ENCODE assay signal across 1 cellular context in genomic region chr10:46040004-46040403, GRCh38.
TF ChIP-seq lines count a peak whose summit lies in the region.

No MANE protein-coding gene starts in this region.

TF ChIP-seq in GM23338, 12 proteins besides CTCF, POLR2A, EP300 and RAD21 (continued from another document):
- TF ChIP-seq, protein P1, sequence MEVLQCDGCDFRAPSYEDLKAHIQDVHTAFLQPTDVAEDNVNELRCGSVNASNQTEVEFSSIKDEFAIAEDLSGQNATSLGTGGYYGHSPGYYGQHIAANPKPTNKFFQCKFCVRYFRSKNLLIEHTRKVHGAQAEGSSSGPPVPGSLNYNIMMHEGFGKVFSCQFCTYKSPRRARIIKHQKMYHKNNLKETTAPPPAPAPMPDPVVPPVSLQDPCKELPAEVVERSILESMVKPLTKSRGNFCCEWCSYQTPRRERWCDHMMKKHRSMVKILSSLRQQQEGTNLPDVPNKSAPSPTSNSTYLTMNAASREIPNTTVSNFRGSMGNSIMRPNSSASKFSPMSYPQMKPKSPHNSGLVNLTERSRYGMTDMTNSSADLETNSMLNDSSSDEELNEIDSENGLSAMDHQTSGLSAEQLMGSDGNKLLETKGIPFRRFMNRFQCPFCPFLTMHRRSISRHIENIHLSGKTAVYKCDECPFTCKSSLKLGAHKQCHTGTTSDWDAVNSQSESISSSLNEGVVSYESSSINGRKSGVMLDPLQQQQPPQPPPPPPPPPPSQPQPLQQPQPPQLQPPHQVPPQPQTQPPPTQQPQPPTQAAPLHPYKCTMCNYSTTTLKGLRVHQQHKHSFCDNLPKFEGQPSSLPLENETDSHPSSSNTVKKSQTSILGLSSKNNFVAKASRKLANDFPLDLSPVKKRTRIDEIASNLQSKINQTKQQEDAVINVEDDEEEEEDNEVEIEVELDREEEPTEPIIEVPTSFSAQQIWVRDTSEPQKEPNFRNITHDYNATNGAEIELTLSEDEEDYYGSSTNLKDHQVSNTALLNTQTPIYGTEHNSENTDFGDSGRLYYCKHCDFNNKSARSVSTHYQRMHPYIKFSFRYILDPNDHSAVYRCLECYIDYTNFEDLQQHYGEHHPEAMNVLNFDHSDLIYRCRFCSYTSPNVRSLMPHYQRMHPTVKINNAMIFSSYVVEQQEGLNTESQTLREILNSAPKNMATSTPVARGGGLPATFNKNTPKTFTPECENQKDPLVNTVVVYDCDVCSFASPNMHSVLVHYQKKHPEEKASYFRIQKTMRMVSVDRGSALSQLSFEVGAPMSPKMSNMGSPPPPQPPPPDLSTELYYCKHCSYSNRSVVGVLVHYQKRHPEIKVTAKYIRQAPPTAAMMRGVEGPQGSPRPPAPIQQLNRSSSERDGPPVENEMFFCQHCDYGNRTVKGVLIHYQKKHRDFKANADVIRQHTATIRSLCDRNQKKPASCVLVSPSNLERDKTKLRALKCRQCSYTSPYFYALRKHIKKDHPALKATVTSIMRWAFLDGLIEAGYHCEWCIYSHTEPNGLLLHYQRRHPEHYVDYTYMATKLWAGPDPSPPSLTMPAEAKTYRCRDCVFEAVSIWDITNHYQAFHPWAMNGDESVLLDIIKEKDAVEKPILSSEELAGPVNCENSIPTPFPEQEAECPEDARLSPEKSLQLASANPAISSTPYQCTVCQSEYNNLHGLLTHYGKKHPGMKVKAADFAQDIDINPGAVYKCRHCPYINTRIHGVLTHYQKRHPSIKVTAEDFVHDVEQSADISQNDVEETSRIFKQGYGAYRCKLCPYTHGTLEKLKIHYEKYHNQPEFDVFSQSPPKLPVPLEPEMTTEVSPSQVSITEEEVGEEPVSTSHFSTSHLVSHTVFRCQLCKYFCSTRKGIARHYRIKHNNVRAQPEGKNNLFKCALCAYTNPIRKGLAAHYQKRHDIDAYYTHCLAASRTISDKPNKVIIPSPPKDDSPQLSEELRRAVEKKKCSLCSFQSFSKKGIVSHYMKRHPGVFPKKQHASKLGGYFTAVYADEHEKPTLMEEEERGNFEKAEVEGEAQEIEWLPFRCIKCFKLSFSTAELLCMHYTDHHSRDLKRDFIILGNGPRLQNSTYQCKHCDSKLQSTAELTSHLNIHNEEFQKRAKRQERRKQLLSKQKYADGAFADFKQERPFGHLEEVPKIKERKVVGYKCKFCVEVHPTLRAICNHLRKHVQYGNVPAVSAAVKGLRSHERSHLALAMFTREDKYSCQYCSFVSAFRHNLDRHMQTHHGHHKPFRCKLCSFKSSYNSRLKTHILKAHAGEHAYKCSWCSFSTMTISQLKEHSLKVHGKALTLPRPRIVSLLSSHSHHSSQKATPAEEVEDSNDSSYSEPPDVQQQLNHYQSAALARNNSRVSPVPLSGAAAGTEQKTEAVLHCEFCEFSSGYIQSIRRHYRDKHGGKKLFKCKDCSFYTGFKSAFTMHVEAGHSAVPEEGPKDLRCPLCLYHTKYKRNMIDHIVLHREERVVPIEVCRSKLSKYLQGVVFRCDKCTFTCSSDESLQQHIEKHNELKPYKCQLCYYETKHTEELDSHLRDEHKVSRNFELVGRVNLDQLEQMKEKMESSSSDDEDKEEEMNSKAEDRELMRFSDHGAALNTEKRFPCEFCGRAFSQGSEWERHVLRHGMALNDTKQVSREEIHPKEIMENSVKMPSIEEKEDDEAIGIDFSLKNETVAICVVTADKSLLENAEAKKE (CRISPR knock-in tag; IDR thresholded peaks at IDR 0.05), result no peak
- TF ChIP-seq CREB1 (CRISPR knock-in tag; IDR thresholded peaks at IDR 0.05; ENCODE audit: low read depth) (no peak), ETS1 (IDR thresholded peaks at IDR 0.05) (no peak)
